9 cellular contexts compared by ENCODE assay signal in the genomic region with DNA sequence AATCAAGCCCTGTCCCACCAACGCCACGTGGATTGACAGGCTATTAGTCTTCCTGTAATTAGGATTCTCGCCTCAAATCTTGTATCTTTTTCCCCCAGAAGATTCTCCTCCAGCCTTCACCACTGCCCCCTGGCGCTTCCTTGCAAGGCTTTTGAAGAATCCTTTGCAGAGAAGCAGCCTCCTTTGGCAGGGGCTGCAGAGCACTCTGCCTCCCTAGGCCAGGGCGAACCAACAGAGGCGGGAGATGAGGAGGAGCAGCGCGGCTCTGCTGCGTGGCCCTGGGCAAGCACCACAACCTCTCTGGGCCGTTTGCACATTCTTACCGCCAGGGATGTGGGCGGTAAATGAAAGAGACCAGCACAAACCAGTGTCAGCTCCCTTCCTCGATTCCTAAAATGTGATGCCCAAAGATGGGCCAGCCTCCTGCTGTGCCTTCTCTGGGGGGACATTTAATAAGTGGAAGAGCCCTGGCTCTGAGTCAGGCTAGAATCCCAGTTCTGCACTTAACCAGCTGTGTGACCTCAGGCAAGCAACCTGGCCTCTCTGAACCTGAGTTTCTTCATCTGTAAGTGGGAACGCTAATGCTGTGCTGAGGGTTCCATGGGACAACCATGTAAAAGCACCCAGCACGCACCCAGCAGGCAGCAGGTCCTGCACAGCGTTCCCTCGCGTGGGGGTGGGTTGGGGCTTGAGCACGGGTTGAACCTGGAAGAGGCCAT.
DNase-seq lines count a peak whose midpoint lies in the region; ATAC-seq and TF ChIP-seq lines count a peak whose summit lies in the region.
"Had no signal": no experiment of that assay in that cellular context is flagged by ENCODE, and none has a peak within 500 bp of the region (broad histone marks: within the 10 kb centered on the region; RNA-seq: fewer than 3 reads in every experiment).

No MANE protein-coding gene starts in this region.

- no peaks in the 10 kb centered on the region for H3F3A ChIP-seq in Loucy (ENCODE audit: low read depth)

- H2AFZ ChIP-seq in Loucy (ENCODE audit: low read length) = no peak overlapping the region

- peaks cover 19% of the 10 kb centered on the region for H3K4me1 ChIP-seq in CD4-positive, alpha-beta memory T cell (ENCODE audit: insufficient read depth, low read length)
- H3K4me1 ChIP-seq in Loucy (ENCODE audit: insufficient read depth, low read length, poor library complexity, severe bottlenecking) (peaks cover 5% of the 10 kb centered on the region), ectodermal cell (ENCODE audit: control insufficient read depth, insufficient read depth, low read length) (peaks cover 27% of the 10 kb centered on the region)

- TF ChIP-seq CTCF in Loucy (conservative IDR thresholded peaks at IDR 0.05; ENCODE audit: low read length) (no peak), neural crest cell (conservative IDR thresholded peaks at IDR 0.05) (peak; percentile 13)

- peak overlapping the region; percentile 84 for H3K4me2 ChIP-seq in Loucy (ENCODE audit: low read depth, low read length, poor library complexity, severe bottlenecking)

- no peaks in the 10 kb centered on the region for H3K36me3 ChIP-seq in CD4-positive, alpha-beta memory T cell (ENCODE audit: insufficient read depth, low read length)
- H3K36me3 ChIP-seq in Loucy (ENCODE audit: insufficient read depth, low read length) (no peaks in the 10 kb centered on the region), ectodermal cell (ENCODE audit: control insufficient read depth, insufficient read depth, low read length) (no peaks in the 10 kb centered on the region)
- H3K36me3 ChIP-seq: upper lobe of left lung had no signal

- no peaks in the 10 kb centered on the region for H3K9me3 ChIP-seq in CD4-positive, alpha-beta memory T cell (ENCODE audit: control insufficient read depth in 1 of 2, low read length in 2 of 2)
- H3K9me3 ChIP-seq in Loucy (ENCODE audit: insufficient read depth, low read depth, low read length) (no peaks in the 10 kb centered on the region), ectodermal cell (ENCODE audit: control insufficient read depth, low read length) (no peaks in the 10 kb centered on the region)
- H3K9me3 ChIP-seq: upper lobe of left lung had no signal

- peak overlapping the region; percentile 30 to 93 (median 85) for H3K4me3 Mint-ChIP-seq in CD4-positive, alpha-beta memory T cell
- peak overlapping the region; percentile 77 for H3K4me3 Mint-ChIP-seq in neural crest cell

- peaks cover 15 to 37% (median 22%) of the 10 kb centered on the region in 4 donors for H3K4me1 Mint-ChIP-seq in CD4-positive, alpha-beta memory T cell
- H3K4me1 Mint-ChIP-seq in neural crest cell = peaks cover 31% of the 10 kb centered on the region

- peak in 1 of 5 donors; percentile 7 for DNase-seq in CD4-positive, alpha-beta memory T cell
- DNase-seq in neural crest cell (ENCODE audit: low read depth, low spot score) (peak; percentile 25), SK-N-DZ (ENCODE audit: low spot score) (no peak)
- no peak for DNase-seq in activated naive CD4-positive, alpha-beta T cell treated with anti-CD3 and anti-CD28 coated beads, Interleukin-2, amount 50 U/mL, for 72 hours (ENCODE audit: low spot score in 2 of 2)

- H3K27me3 ChIP-seq in CD4-positive, alpha-beta memory T cell (ENCODE audit: insufficient read depth, low read length) = no peaks in the 10 kb centered on the region
- H3K27me3 ChIP-seq in Loucy (ENCODE audit: insufficient read depth, low read length, poor library complexity, severe bottlenecking) = no peaks in the 10 kb centered on the region
- H3K27me3 ChIP-seq in ectodermal cell (ENCODE audit: control insufficient read depth, insufficient read depth, low read length, poor library complexity, severe bottlenecking) = no peaks in the 10 kb centered on the region
- H3K27me3 ChIP-seq: upper lobe of left lung had no signal

- peak overlapping the region in 1 of 7 donors; percentile 77 for H3K27ac Mint-ChIP-seq in CD4-positive, alpha-beta memory T cell
- no peak overlapping the region for H3K27ac Mint-ChIP-seq in neural crest cell (ENCODE audit: unreplicated experiment)
- H3K27ac Mint-ChIP-seq in activated naive CD4-positive, alpha-beta T cell treated with anti-CD3 and anti-CD28 coated beads, Interleukin-2, amount 50 U/mL, for 72 hours = peak overlapping the region in 1 of 2 donors; percentile 0

- 46 to 49% methylated on average over 19 of the region's 19 CpGs for WGBS in ectodermal cell, 2 experiments

- intact Hi-C loops in CD4-positive, alpha-beta memory T cell (cut with micrococcal nuclease) = loop anchor here (2.0 kb wide), 1 partner anchor 406 kb away; no protein-coding TSS in a partner anchor

- no peaks in the 10 kb centered on the region for H3K79me2 ChIP-seq in Loucy (ENCODE audit: insufficient read depth, low read length)

- no peaks in the 10 kb centered on the region for H3K9me2 ChIP-seq in Loucy (replicated peaks; ENCODE audit: low read depth, low read length)

- H3K27ac ChIP-seq in CD4-positive, alpha-beta memory T cell (ENCODE audit: low read depth, low read length) = no peak overlapping the region
- H3K27ac ChIP-seq in ectodermal cell (ENCODE audit: insufficient read depth, low read depth, low read length, poor library complexity, severe bottlenecking) = no peak overlapping the region

- H3K36me3 Mint-ChIP-seq in CD4-positive, alpha-beta memory T cell = no peaks in the 10 kb centered on the region
- H3K36me3 Mint-ChIP-seq in neural crest cell (ENCODE audit: low read depth) = no peaks in the 10 kb centered on the region
- H3K36me3 Mint-ChIP-seq in activated naive CD4-positive, alpha-beta T cell treated with anti-CD3 and anti-CD28 coated beads, Interleukin-2, amount 50 U/mL, for 72 hours = no peaks in the 10 kb centered on the region

- peaks cover 4% of the 10 kb centered on the region in 2 donors for H3K27me3 Mint-ChIP-seq in CD4-positive, alpha-beta memory T cell
- peaks cover 3% of the 10 kb centered on the region for H3K27me3 Mint-ChIP-seq in neural crest cell (ENCODE audit: low read depth)

- H3K9me3 Mint-ChIP-seq in CD4-positive, alpha-beta memory T cell = peaks cover 0 to 3% (median 0%) of the 10 kb centered on the region in 8 donors
- H3K9me3 Mint-ChIP-seq in neural crest cell = no peaks in the 10 kb centered on the region
- H3K9me3 Mint-ChIP-seq in activated naive CD4-positive, alpha-beta T cell treated with anti-CD3 and anti-CD28 coated beads, Interleukin-2, amount 50 U/mL, for 72 hours = no peaks in the 10 kb centered on the region

- H4K20me1 ChIP-seq in Loucy (ENCODE audit: insufficient read depth, low read length, poor library complexity, severe bottlenecking) = no peaks in the 10 kb centered on the region

- peak overlapping the region in 1 of 2 donors; percentile 43 for H3K4me3 ChIP-seq in CD4-positive, alpha-beta memory T cell (ENCODE audit: low read length in 2 of 2)
- H3K4me3 ChIP-seq in Loucy (ENCODE audit: low read length, poor library complexity, severe bottlenecking) (peak overlapping the region; percentile 83), ectodermal cell (ENCODE audit: insufficient read depth, low read depth, low read length) (peak overlapping the region; percentile 40)

- POLR2A ChIA-PET in CD4-positive, alpha-beta memory T cell (lab: Charles Lee; ENCODE audit: partially characterized antibody) = no interaction called here

- CTCF ChIA-PET in CD4-positive, alpha-beta memory T cell (lab: Charles Lee; ENCODE audit: partially characterized antibody) = interaction anchor here (1.0 to 3.9 kb wide), 5 partner anchors 8 to 199 kb away, joined by 3 to 44 read pairs (median 17); no protein-coding TSS in a partner anchor

- ATAC-seq in GM18502 (IDR thresholded peaks at IDR 0.05; ENCODE audit: poor library complexity, unreplicated experiment) (no peak), HG03565 (IDR thresholded peaks at IDR 0.05; ENCODE audit: unreplicated experiment) (no peak)
- ATAC-seq in activated naive CD4-positive, alpha-beta T cell treated with anti-CD3 and anti-CD28 coated beads, Interleukin-2, amount 50 U/mL, for 72 hours = no peak

- H3K9ac ChIP-seq in Loucy (ENCODE audit: low read depth, low read length, poor library complexity, severe bottlenecking) = no peak overlapping the region
